Comparison of ENCODE assay signal across 25 cellular contexts in the genomic region with DNA sequence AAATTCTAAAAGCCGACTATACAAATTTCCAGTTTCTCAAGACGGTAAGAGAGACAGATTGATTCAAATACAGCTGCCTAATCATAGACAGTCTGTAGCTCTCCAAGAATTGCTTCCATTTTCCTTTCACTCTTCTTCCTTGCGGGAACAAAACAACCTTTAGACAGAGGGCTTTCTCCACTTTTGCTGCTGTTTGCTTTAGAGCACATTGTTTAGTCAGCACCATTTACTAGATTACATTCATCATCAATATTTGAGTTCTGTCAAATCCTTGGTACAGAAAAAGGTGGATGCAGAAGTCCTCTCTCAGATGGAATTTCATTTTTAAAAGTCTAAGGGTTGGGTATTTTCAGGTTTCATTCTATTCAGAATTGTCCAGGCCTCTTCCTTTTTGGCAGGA.
DNase-seq lines count a peak whose midpoint lies in the region; ATAC-seq, FAIRE-seq and TF ChIP-seq lines count a peak whose summit lies in the region.
"Had no signal": no experiment of that assay in that cellular context is flagged by ENCODE, and none has a peak within 500 bp of the region (broad histone marks: within the 10 kb centered on the region; RNA-seq: fewer than 3 reads in every experiment).

No MANE protein-coding gene starts in this region.

- intact Hi-C loops in left ventricle myocardium inferior (cut with micrococcal nuclease) (no loop called here), pancreas (cut with DNase I) (no loop called here), prostate gland (cut with DNase I) (no loop called here)

- peak overlapping the region; percentile 50 for H3K4me3 Mint-ChIP-seq in type B pancreatic cell
- H3K4me3 Mint-ChIP-seq: CD4-positive, alpha-beta T cell had no signal

- H3K4me3 ChIP-seq in left ventricle myocardium inferior (no peak overlapping the region), right atrium auricular region (no peak overlapping the region), endocrine pancreas (ENCODE audit: control insufficient read depth, insufficient read depth, low read length) (peak overlapping the region; percentile 79), pancreas (no peak overlapping the region), BE2C (ENCODE audit: low read depth, low read length) (no peak overlapping the region), prostate gland (no peak overlapping the region)
- H3K4me3 ChIP-seq: BLaER1, Peyer's patch had no signal

- H3K27me3 ChIP-seq in left ventricle myocardium inferior (ENCODE audit: low read depth): no peaks in the 10 kb centered on the region
- no peaks in the 10 kb centered on the region for H3K27me3 ChIP-seq in right atrium auricular region
- no peaks in the 10 kb centered on the region for H3K27me3 ChIP-seq in endocrine pancreas (ENCODE audit: control insufficient read depth, insufficient read depth, low read length)
- no peaks in the 10 kb centered on the region for H3K27me3 ChIP-seq in pancreas
- H3K27me3 ChIP-seq in BE2C: no peaks in the 10 kb centered on the region
- H3K27me3 ChIP-seq in prostate gland (replicated peaks; ENCODE audit: insufficient read depth): no peaks in the 10 kb centered on the region
- H3K27me3 ChIP-seq: BLaER1, Peyer's patch had no signal

- H3K27ac Mint-ChIP-seq in type B pancreatic cell: no peak overlapping the region
- H3K27ac Mint-ChIP-seq: CD4-positive, alpha-beta T cell had no signal

- H3K9me3 ChIP-seq in left ventricle myocardium inferior (replicated peaks) (no peaks in the 10 kb centered on the region), right atrium auricular region (no peaks in the 10 kb centered on the region), endocrine pancreas (ENCODE audit: control insufficient read depth, low read length) (no peaks in the 10 kb centered on the region), pancreas (no peaks in the 10 kb centered on the region), BE2C (no peaks in the 10 kb centered on the region), prostate gland (no peaks in the 10 kb centered on the region)
- H3K9me3 ChIP-seq: BLaER1, Peyer's patch had no signal

- peaks cover 30% of the 10 kb centered on the region for H3K4me1 Mint-ChIP-seq in type B pancreatic cell (ENCODE audit: unreplicated experiment)

- H3K36me3 ChIP-seq in left ventricle myocardium inferior (no peaks in the 10 kb centered on the region), right atrium auricular region (no peaks in the 10 kb centered on the region), endocrine pancreas (ENCODE audit: control insufficient read depth, insufficient read depth, low read length) (no peaks in the 10 kb centered on the region), pancreas (no peaks in the 10 kb centered on the region), BE2C (no peaks in the 10 kb centered on the region), prostate gland (no peaks in the 10 kb centered on the region)
- H3K36me3 ChIP-seq: BLaER1, Peyer's patch had no signal

- peak overlapping the region; percentile 58 for H3K27ac ChIP-seq in left ventricle myocardium inferior (replicated peaks)
- H3K27ac ChIP-seq in right atrium auricular region: peak overlapping the region in 1 of 2 donors; percentile 65
- no peak overlapping the region for H3K27ac ChIP-seq in pancreas
- no peak overlapping the region for H3K27ac ChIP-seq in prostate gland
- H3K27ac ChIP-seq: BLaER1, HL-60 had no signal

- no peaks in the 10 kb centered on the region for H3K27me3 Mint-ChIP-seq in type B pancreatic cell
- H3K27me3 Mint-ChIP-seq: CD4-positive, alpha-beta T cell had no signal

- peak in 3 of 4 donors; percentile 25 to 75 (median 57) for ATAC-seq in pancreas
- ATAC-seq: HepG2 had no signal

- TF ChIP-seq CTCF in left ventricle myocardium inferior (IDR thresholded peaks at IDR 0.05; ENCODE audit: borderline replicate concordance) (no peak), right atrium auricular region (IDR thresholded peaks at IDR 0.05) (no peak), pancreas (IDR thresholded peaks at IDR 0.05) (no peak), type B pancreatic cell (conservative IDR thresholded peaks at IDR 0.05) (no peak), BE2C (IDR thresholded peaks at IDR 0.05; ENCODE audit: low read depth, low read length) (no peak), prostate gland (IDR thresholded peaks at IDR 0.05) (no peak)

- no peak for DNase-seq in left ventricle myocardium inferior
- no peak for DNase-seq in right atrium auricular region (ENCODE audit: low spot score)
- DNase-seq in pancreas: no peak
- DNase-seq in type B pancreatic cell (ENCODE audit: extremely low spot score, unreplicated experiment): no peak
- no peak for DNase-seq in BE2C
- DNase-seq in T-helper 2 cell: no peak
- no peak for DNase-seq in prostate gland (ENCODE audit: low spot score)
- DNase-seq: CD4-positive, alpha-beta T cell; COR-L47; DMS79; KBM-7; NCI-H1092; NCI-H1436; NCI-H187 treated with DMSO at 0.1 percent for 48 hours; NCI-H2107; NCI-H2227 treated with DMSO at 0.1 percent for 48 hours; NCI-H510A; NCI-H748 treated with DMSO at 0.1 percent for 48 hours; Peyer's patch had no signal

- peaks cover 5% of the 10 kb centered on the region for H3K9me3 Mint-ChIP-seq in type B pancreatic cell

- TF ChIP-seq POLR2A in prostate gland (IDR thresholded peaks at IDR 0.05): no peak

- H3K4me1 ChIP-seq in left ventricle myocardium inferior (peaks cover 42% of the 10 kb centered on the region), right atrium auricular region (peaks cover 0 to 22% of the 10 kb centered on the region in 2 donors), endocrine pancreas (ENCODE audit: control insufficient read depth, insufficient read depth, low read length) (peaks cover 17% of the 10 kb centered on the region), pancreas (no peaks in the 10 kb centered on the region), BE2C (no peaks in the 10 kb centered on the region; the same call in 1 of the 2 replicates), prostate gland (replicated peaks) (no peaks in the 10 kb centered on the region)
- H3K4me1 ChIP-seq: BLaER1, Peyer's patch had no signal

- peaks cover 4% of the 10 kb centered on the region for H3K36me3 Mint-ChIP-seq in type B pancreatic cell

- FAIRE-seq in pancreas (lab: Jason Lieb, UNC): no peak
- FAIRE-seq: GM19239, H54, HepG2 had no signal

- H3K9ac ChIP-seq in endocrine pancreas (ENCODE audit: control insufficient read depth, insufficient read depth, low read length): no peak overlapping the region
- H3K9ac ChIP-seq: BLaER1 had no signal

- WGBS in pancreas, 2 donors: 31 to 33% methylated on average over 3 of the region's 3 CpGs
- 46% methylated on average over 3 of the region's 3 CpGs for WGBS in prostate gland
